Comparison of ENCODE assay signal across 25 cellular contexts in genomic region chr18:4987452-4988405, GRCh38.
DNase-seq lines count a peak whose midpoint lies in the region; ATAC-seq lines count a peak whose summit lies in the region.
"Had no signal": no experiment of that assay in that cellular context is flagged by ENCODE, and none has a peak within 500 bp of the region (broad histone marks: within the 10 kb centered on the region; RNA-seq: fewer than 3 reads in every experiment).

No MANE protein-coding gene starts in this region.

- no peaks in the 10 kb centered on the region for H3K36me3 Mint-ChIP-seq in stimulated activated memory B cell treated with anti-CD40 and anti-IgM and Interleukin-4, amounts not matched to agents 10 μg/mL and 1 μg/mL and 100 μg/mL, for 72 hours
- H3K36me3 Mint-ChIP-seq: CD8-positive, alpha-beta memory T cell; mesothelial cell of epicardium had no signal

- no peaks in the 10 kb centered on the region for H3K27me3 Mint-ChIP-seq in stimulated activated memory B cell treated with anti-CD40 and anti-IgM and Interleukin-4, amounts not matched to agents 10 μg/mL and 1 μg/mL and 100 μg/mL, for 72 hours
- H3K27me3 Mint-ChIP-seq: naive B cell, T-helper 17 cell had no signal

- H3K4me1 Mint-ChIP-seq in stimulated activated memory B cell treated with anti-CD40 and anti-IgM and Interleukin-4, amounts not matched to agents 10 μg/mL and 1 μg/mL and 100 μg/mL, for 72 hours: no peaks in the 10 kb centered on the region
- H3K4me1 Mint-ChIP-seq: CD8-positive, alpha-beta memory T cell; mesothelial cell of epicardium; naive B cell; T-helper 17 cell had no signal

- H3K27ac Mint-ChIP-seq in stimulated activated memory B cell treated with anti-CD40 and anti-IgM and Interleukin-4, amounts not matched to agents 10 μg/mL and 1 μg/mL and 100 μg/mL, for 72 hours: no peak overlapping the region
- H3K27ac Mint-ChIP-seq: CD8-positive, alpha-beta memory T cell; mesothelial cell of epicardium; naive B cell; T-helper 17 cell had no signal

- ATAC-seq in stimulated activated memory B cell treated with anti-CD40 and anti-IgM and Interleukin-4, amounts not matched to agents 10 μg/mL and 1 μg/mL and 100 μg/mL, for 72 hours: no peak
- ATAC-seq in GM18909 (IDR thresholded peaks at IDR 0.05; ENCODE audit: poor library complexity, unreplicated experiment): no peak
- ATAC-seq: activated CD4-positive, CD25-positive, alpha-beta regulatory T cell treated with anti-CD3 and anti-CD28 coated beads, Interleukin-2, amount 50 U/mL, for 24 hours; esophagus mucosa; T-helper 17 cell had no signal

- no peak overlapping the region for H3K4me3 ChIP-seq in H7 (ENCODE audit: insufficient read depth, low read depth, low read length)
- H3K4me3 ChIP-seq: Peyer's patch, right lobe of liver had no signal

- H3K36me3 ChIP-seq in H7 (replicated peaks; ENCODE audit: control insufficient read depth, insufficient read depth, low read length): no peaks in the 10 kb centered on the region
- H3K36me3 ChIP-seq: Peyer's patch, right lobe of liver had no signal

- DNase-seq in DMS79 (lab: John Stamatoyannopoulos, UW): peak; percentile 68
- DNase-seq in H7: peak; percentile 29
- peak; percentile 90 to 96 for DNase-seq in NCI-H524 (lab: John Stamatoyannopoulos, UW)
- DNase-seq in iPS-NIHi7 (ENCODE audit: extremely low spot score): peak; percentile 14
- no peak for DNase-seq in NCI-H2171 treated with DMSO at 0.1 percent for 48 hours (lab: John Stamatoyannopoulos, UW)
- DNase-seq: activated CD4-positive, alpha-beta T cell treated with anti-CD3 and anti-CD28 coated beads, Interleukin-2, amount 50 U/mL, for 48 hours; activated naive CD4-positive, alpha-beta T cell; CD8-positive, alpha-beta memory T cell; central memory CD4-positive, alpha-beta T cell; glutamatergic neuron; IMR-90; naive B cell; NCI-H1930; NCI-H2227 treated with DMSO at 0.1 percent for 48 hours; Peyer's patch; right lobe of liver; SHP77; stimulated activated CD4-positive, alpha-beta T cell treated with anti-CD3 and anti-CD28 coated beads, Interleukin-4, amount 100 ng/mL, for 1 hour; T-helper 17 cell; trophoblast cell had no signal

- H3K27me3 ChIP-seq in H7 (ENCODE audit: control insufficient read depth, insufficient read depth, low read length): peaks cover 15% of the 10 kb centered on the region
- H3K27me3 ChIP-seq: Peyer's patch, right lobe of liver had no signal

- peaks cover 17% of the 10 kb centered on the region for H3K9me3 Mint-ChIP-seq in stimulated activated memory B cell treated with anti-CD40 and anti-IgM and Interleukin-4, amounts not matched to agents 10 μg/mL and 1 μg/mL and 100 μg/mL, for 72 hours

- no peak overlapping the region for H3K4me3 Mint-ChIP-seq in stimulated activated memory B cell treated with anti-CD40 and anti-IgM and Interleukin-4, amounts not matched to agents 10 μg/mL and 1 μg/mL and 100 μg/mL, for 72 hours
- H3K4me3 Mint-ChIP-seq: CD8-positive, alpha-beta memory T cell; mesothelial cell of epicardium; naive B cell; T-helper 17 cell had no signal
